1 cellular context compared by ENCODE assay signal in genomic region chr1:160398823-160399222, GRCh38.
TF ChIP-seq lines count a peak whose summit lies in the region.

No MANE protein-coding gene starts in this region.

TF ChIP-seq in H1, 55 proteins besides CTCF, POLR2A, EP300 and RAD21:
- TF ChIP-seq POLR2AphosphoS5 (IDR thresholded peaks at IDR 0.05; ENCODE audit: low read depth, low read length) (no peak), MAFK (IDR thresholded peaks at IDR 0.05; ENCODE audit: low read depth, low read length) (peak; percentile 39; the same call in 1 of the 2 replicates), BACH1 (IDR thresholded peaks at IDR 0.05; ENCODE audit: low read length) (peak; percentile 76), HDAC6 (IDR thresholded peaks at IDR 0.05; ENCODE audit: low read depth, low read length) (no peak), CHD7 (IDR thresholded peaks at IDR 0.05; ENCODE audit: insufficient replicate concordance, low read length) (no peak), NRF1 (IDR thresholded peaks at IDR 0.05; ENCODE audit: low read depth, low read length) (no peak), E2F6 (IDR thresholded peaks at IDR 0.05) (no peak), GABPA (IDR thresholded peaks at IDR 0.05; ENCODE audit: borderline replicate concordance, insufficient read depth, low read length) (no peak), CTBP2 (IDR thresholded peaks at IDR 0.05; ENCODE audit: borderline replicate concordance, insufficient read depth, insufficient read length, low read length) (no peak)
